ENCODE assay signal across 19 cellular contexts in the genomic region with DNA sequence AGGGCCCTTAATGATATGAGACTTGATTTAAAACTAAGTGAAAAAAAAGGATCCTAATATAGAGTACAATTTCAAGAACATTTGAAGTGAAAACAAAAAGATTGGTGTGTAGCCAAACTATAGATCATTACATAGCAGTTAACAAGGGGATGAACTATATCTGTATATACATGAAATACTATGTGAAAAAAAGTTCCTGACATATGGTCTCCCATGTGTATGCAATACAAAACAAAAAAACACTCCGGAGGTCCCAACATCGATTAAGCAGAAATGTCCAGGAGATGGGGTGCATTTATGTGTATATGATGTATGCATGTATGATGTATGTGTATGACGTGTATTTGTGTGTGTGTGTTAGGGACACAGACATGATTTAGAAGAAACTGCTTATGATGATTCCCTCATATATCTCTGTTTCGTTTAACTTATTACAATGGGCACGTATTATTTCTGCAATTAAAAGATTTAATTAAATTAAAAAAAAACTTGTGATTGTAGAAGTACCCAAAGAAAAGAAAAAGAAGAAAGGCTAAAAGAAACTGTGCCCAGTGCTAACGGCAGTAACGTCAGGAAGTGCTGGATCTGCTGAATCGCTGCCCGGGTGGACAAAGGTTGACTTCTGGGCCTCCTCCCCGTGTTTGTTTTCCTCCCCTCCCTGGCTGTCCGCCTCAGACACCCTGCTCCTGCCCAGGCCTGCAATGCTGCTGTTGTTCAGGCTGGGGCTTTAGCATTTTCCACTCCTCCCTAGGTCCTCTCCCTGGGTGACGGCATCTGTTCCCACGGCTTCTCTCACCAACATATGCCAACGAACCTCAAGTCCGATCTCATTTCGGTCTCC. TPM values are rescaled to one million over a fixed set of nuclear protein-coding genes. Genes with fewer than 3 reads are reported as not detected.
DNase-seq lines count a peak whose midpoint lies in the region; ATAC-seq, FAIRE-seq and TF ChIP-seq lines count a peak whose summit lies in the region.
"Had no signal": no experiment of that assay in that cellular context is flagged by ENCODE, and none has a peak within 500 bp of the region (broad histone marks: within the 10 kb centered on the region; RNA-seq: fewer than 3 reads in every experiment).

No MANE protein-coding gene starts in this region.

- TF ChIP-seq RAD21 in GM12878 (IDR thresholded peaks at IDR 0.05; ENCODE audit: insufficient read depth, low read depth, low read length) (no peak), HepG2 (CRISPR knock-in tag; IDR thresholded peaks at IDR 0.05) (0 out of 2 replicates have a peak, but pooled peaks have one; percentile 9)

- no peaks in the 10 kb centered on the region for H3K36me3 ChIP-seq in GM12878 (ENCODE audit: control insufficient read depth in 2 of 2, insufficient read depth in 2 of 2, low read length in 1 of 2)
- no peaks in the 10 kb centered on the region for H3K36me3 ChIP-seq in HepG2 (replicated peaks in 1 of 2; ENCODE audit: control insufficient read depth in 1 of 2, insufficient read depth in 2 of 2, low read length in 2 of 2)
- no peaks in the 10 kb centered on the region for H3K36me3 ChIP-seq in trophoblast cell (ENCODE audit: control insufficient read depth in 1 of 2, insufficient read depth in 2 of 2, low read length in 2 of 2)
- H3K36me3 ChIP-seq: esophagus squamous epithelium, suprapubic skin had no signal

- H4K91ac ChIP-seq in trophoblast cell (ENCODE audit: low read depth, low read length): no peak overlapping the region

- TF ChIP-seq EP300 in GM12878 (IDR thresholded peaks at IDR 0.05; ENCODE audit: borderline replicate concordance in 1 of 2, control insufficient read depth in 1 of 2, low read depth in 2 of 2, low read length in 2 of 2) (no peak), HepG2 (IDR thresholded peaks at IDR 0.05; ENCODE audit: low read depth in 2 of 2, low read length in 2 of 2) (peak in 1 of 2 experiments; percentile 72; a peak in 1 of 4 replicates), HepG2 (CRISPR knock-in tag; IDR thresholded peaks at IDR 0.05; ENCODE audit: borderline replicate concordance) (no peak)

- SMC1A ChIA-PET in GM12878 (lab: Charles Lee; ENCODE audit: uncharacterized antibody, unreplicated experiment): interaction anchor here (1.1 kb wide), 1 partner anchor 22 kb away, joined by 3 read pairs; no protein-coding TSS in a partner anchor

- H3K79me2 ChIP-seq in GM12878 (ENCODE audit: control insufficient read depth, insufficient read depth, low read length): no peaks in the 10 kb centered on the region
- no peaks in the 10 kb centered on the region for H3K79me2 ChIP-seq in HepG2 (ENCODE audit: insufficient read depth, low read length)
- H3K79me2 ChIP-seq in trophoblast cell (ENCODE audit: control insufficient read depth, insufficient read depth, low read length, poor library complexity): no peaks in the 10 kb centered on the region

- H3K4ac ChIP-seq in trophoblast cell (ENCODE audit: low read depth, low read length): no peak overlapping the region

- H3K4me2 ChIP-seq in GM12878 (ENCODE audit: control insufficient read depth, insufficient read depth): no peak overlapping the region
- H3K4me2 ChIP-seq in HepG2 (ENCODE audit: low read depth, low read length): peak overlapping the region; percentile 75
- H3K4me2 ChIP-seq in trophoblast cell (ENCODE audit: low read length): no peak overlapping the region
- H3K4me2 ChIP-seq: KMS-11 had no signal

- FAIRE-seq in GM12878 (lab: Jason Lieb, UNC): no peak
- FAIRE-seq in HepG2 (lab: Jason Lieb, UNC): peak; percentile 99

- H3K36me3 Mint-ChIP-seq in T-helper 17 cell (ENCODE audit: low read depth): no peaks in the 10 kb centered on the region
- H3K36me3 Mint-ChIP-seq: CD4-positive, alpha-beta memory T cell had no signal

- 50% methylated on average over 16 of the region's 16 CpGs for WGBS in GM12878 (ENCODE audit: insufficient coverage, insufficient replicate concordance, low lambda C conversion rate, missing lambda C conversion rate)
- 9% methylated on average over 16 of the region's 16 CpGs for WGBS in HepG2 (ENCODE audit: low lambda C conversion rate)
- WGBS in trophoblast cell (ENCODE audit: extremely low coverage, insufficient coverage, insufficient read length): 100% methylated on average over 1 of the region's 16 CpGs

- no peaks in the 10 kb centered on the region for H3K4me1 ChIP-seq in GM12878 (ENCODE audit: control insufficient read depth, insufficient read depth, low read length)
- peaks cover 83% of the 10 kb centered on the region for H3K4me1 ChIP-seq in HepG2 (ENCODE audit: insufficient read depth, low read length)
- peaks cover 18 to 26% of the 10 kb centered on the region in 2 experiments for H3K4me1 ChIP-seq in trophoblast cell (ENCODE audit: control insufficient read depth in 1 of 2, insufficient read depth in 2 of 2, low read length in 2 of 2)

- no peak overlapping the region for H2BK5ac ChIP-seq in trophoblast cell (ENCODE audit: low read depth, low read length, poor library complexity)

- in situ Hi-C loops in GM12878 (cut with MboI) (no loop called here), HepG2 (cut with HindIII; ENCODE audit: extremely low pct_ligation_motif_present, low pct_unique_long_range_greater_than_20kb) (no loop called here), ACHN (cut with HindIII; ENCODE audit: low pct_ligation_motif_present, low pct_unique_long_range_greater_than_20kb, low sequenced_read_pairs) (no loop called here)

- no peak overlapping the region for H2BK12ac ChIP-seq in trophoblast cell (ENCODE audit: low read length)

- H2AK5ac ChIP-seq in trophoblast cell (ENCODE audit: low read length): no peak overlapping the region

- RAD21 ChIA-PET in GM12878 (lab: Charles Lee; ENCODE audit: unreplicated experiment): no interaction called here

- H3K23ac ChIP-seq in trophoblast cell (ENCODE audit: low read length): peak overlapping the region; percentile 15

- H2BK120ac ChIP-seq in trophoblast cell (ENCODE audit: insufficient read depth, low read length, poor library complexity): no peak overlapping the region

- H4K20me1 ChIP-seq in GM12878 (ENCODE audit: control insufficient read depth, insufficient read depth) (no peaks in the 10 kb centered on the region), HepG2 (ENCODE audit: insufficient read depth, low read length) (no peaks in the 10 kb centered on the region)

- H3K27ac Mint-ChIP-seq in T-helper 17 cell: no peak overlapping the region
- H3K27ac Mint-ChIP-seq: activated CD8-positive, alpha-beta T cell treated with anti-CD3 and anti-CD28 coated beads for 36 hours; activated naive CD4-positive, alpha-beta T cell treated with anti-CD3 and anti-CD28 coated beads for 36 hours; CD4-positive, alpha-beta memory T cell had no signal

- no peak for ATAC-seq in GM12878
- peak; percentile 96 for ATAC-seq in HepG2
- ATAC-seq in GM21367 (IDR thresholded peaks at IDR 0.05; ENCODE audit: unreplicated experiment): no peak
- ATAC-seq in T-helper 17 cell: no peak
- ATAC-seq: activated CD8-positive, alpha-beta T cell treated with anti-CD3 and anti-CD28 coated beads for 36 hours had no signal

- intact Hi-C loops in GM12878 (cut with micrococcal nuclease; ENCODE audit: unreplicated experiment): no loop called here
- intact Hi-C loops in HepG2 (cut with micrococcal nuclease; ENCODE audit: unreplicated experiment): no loop called here

- H3K9ac ChIP-seq in GM12878 (ENCODE audit: control insufficient read depth, insufficient read depth, low read length) (no peak overlapping the region), HepG2 (ENCODE audit: insufficient read depth, low read depth, low read length) (peak overlapping the region; percentile 38), trophoblast cell (ENCODE audit: low read length) (no peak overlapping the region)
- H3K9ac ChIP-seq: KMS-11 had no signal

- no peaks in the 10 kb centered on the region for H3K9me3 ChIP-seq in GM12878 (replicated peaks; ENCODE audit: control insufficient read depth, insufficient read depth, low read length)
- H3K9me3 ChIP-seq in HepG2 (ENCODE audit: low read length): no peaks in the 10 kb centered on the region
- no peaks in the 10 kb centered on the region for H3K9me3 ChIP-seq in trophoblast cell (ENCODE audit: insufficient read depth, low read depth, low read length)
- no peaks in the 10 kb centered on the region for H3K9me3 ChIP-seq in T-helper 17 cell (ENCODE audit: control insufficient read depth, low read length, poor library complexity, severe bottlenecking)
- H3K9me3 ChIP-seq: esophagus squamous epithelium, suprapubic skin had no signal

- no peak overlapping the region for H3K4me3 ChIP-seq in GM12878
- peak overlapping the region in 1 of 3 experiments; percentile 54; a peak in 2 of 6 replicates for H3K4me3 ChIP-seq in HepG2 (replicated peaks in 1 of 3; ENCODE audit: insufficient read depth in 1 of 3, low read depth in 2 of 3, low read length in 3 of 3)
- no peak overlapping the region for H3K4me3 ChIP-seq in trophoblast cell (ENCODE audit: low read depth, low read length)
- H3K4me3 ChIP-seq: esophagus squamous epithelium, suprapubic skin had no signal

- peaks cover 3% of the 10 kb centered on the region in 2 experiments; a peak in 3 of 4 replicates for H3K27me3 ChIP-seq in GM12878 (replicated peaks in 1 of 2; ENCODE audit: control insufficient read depth in 2 of 2, insufficient read depth in 2 of 2, low read length in 1 of 2)
- no peaks in the 10 kb centered on the region for H3K27me3 ChIP-seq in HepG2 (ENCODE audit: control insufficient read depth in 1 of 2, insufficient read depth in 2 of 2, low read length in 2 of 2)
- no peaks in the 10 kb centered on the region for H3K27me3 ChIP-seq in trophoblast cell (ENCODE audit: insufficient read depth, low read length)

- TF ChIP-seq CTCF in GM12878 (IDR thresholded peaks at IDR 0.05 in 2 of 3, conservative IDR thresholded peaks at IDR 0.05 in 1 of 3; ENCODE audit: control insufficient read depth in 2 of 3, extremely low read depth in 1 of 3, insufficient read depth in 1 of 3, low read depth in 3 of 3, low read length in 3 of 3) (no peak), HepG2 (CRISPR knock-in tag; IDR thresholded peaks at IDR 0.05) (no peak)

- H3K27ac ChIP-seq in GM12878 (ENCODE audit: control insufficient read depth, insufficient read depth): no peak overlapping the region
- H3K27ac ChIP-seq in HepG2 (ENCODE audit: extremely low read length, insufficient read depth, low read length): peak overlapping the region; percentile 52
- H3K27ac ChIP-seq in trophoblast cell (ENCODE audit: low read depth, low read length): no peak overlapping the region
- H3K27ac ChIP-seq: esophagus squamous epithelium, KMS-11, suprapubic skin had no signal

- H3K79me1 ChIP-seq in trophoblast cell (ENCODE audit: low read length): peaks cover 8% of the 10 kb centered on the region

- DNase-seq in HT-29 (ENCODE audit: low spot score) (peak; percentile 64), GM12878 (ENCODE audit: low read depth, low spot score) (no peak), HepG2 (ENCODE audit: low spot score) (peak; percentile 90), trophoblast cell (no peak), ACHN (no peak), T-helper 17 cell (no peak)
- DNase-seq: activated CD8-positive, alpha-beta T cell treated with anti-CD3 and anti-CD28 coated beads for 36 hours; activated naive CD4-positive, alpha-beta T cell treated with anti-CD3 and anti-CD28 coated beads for 36 hours; CD4-positive, alpha-beta memory T cell; central memory CD4-positive, alpha-beta T cell; DMS53; esophagus squamous epithelium; GF-D8; GOT3; NCI-H2029 had no signal

- POLR2A ChIA-PET in GM12878 (lab: Charles Lee) (no interaction called here), HepG2 (lab: Yijun Ruan, JAX) (no interaction called here)

- H2AFZ ChIP-seq in GM12878 (ENCODE audit: control insufficient read depth, low read depth, low read length) (no peak overlapping the region), HepG2 (ENCODE audit: low read length) (peak overlapping the region; percentile 59), trophoblast cell (ENCODE audit: insufficient read depth, low read length, poor library complexity) (no peak overlapping the region)

- H3K18ac ChIP-seq in trophoblast cell (ENCODE audit: low read length): no peak overlapping the region

- BruUV-seq in GM12878 (replicated peaks; lab: Mats Ljungman, UMichigan) (no TSS peak), HepG2 (replicated peaks; lab: Mats Ljungman, UMichigan) (no TSS peak)

- CTCF ChIA-PET in GM12878 (lab: Yijun Ruan, JAX): no interaction called here
- CTCF ChIA-PET in HepG2 (lab: Yijun Ruan, JAX; ENCODE audit: low intra/inter-chr PET ratio, low total read pairs): no interaction called here

- H3K14ac ChIP-seq in trophoblast cell (ENCODE audit: low read length): no peak overlapping the region

- H3K4me3 Mint-ChIP-seq in T-helper 17 cell: no peak overlapping the region
- H3K4me3 Mint-ChIP-seq: activated CD8-positive, alpha-beta T cell treated with anti-CD3 and anti-CD28 coated beads for 36 hours; activated naive CD4-positive, alpha-beta T cell treated with anti-CD3 and anti-CD28 coated beads for 36 hours; CD4-positive, alpha-beta memory T cell had no signal

- TF ChIP-seq POLR2A in GM12878 (IDR thresholded peaks at IDR 0.05; ENCODE audit: low read depth, low read length) (no peak), HepG2 (IDR thresholded peaks at IDR 0.05; ENCODE audit: insufficient read depth in 1 of 2, low read depth in 2 of 2, low read length in 2 of 2) (peak; percentile 16 to 60; a peak in 2 of 4 replicates)

- no peak overlapping the region for H4K8ac ChIP-seq in trophoblast cell (ENCODE audit: low read depth, low read length)

- no peak overlapping the region for H4K12ac ChIP-seq in trophoblast cell (ENCODE audit: low read depth, low read length)

- H3K27me3 Mint-ChIP-seq in T-helper 17 cell: peaks cover 32% of the 10 kb centered on the region
- H3K27me3 Mint-ChIP-seq: activated CD8-positive, alpha-beta T cell treated with anti-CD3 and anti-CD28 coated beads for 36 hours had no signal

- no peaks in the 10 kb centered on the region for H3K4me1 Mint-ChIP-seq in T-helper 17 cell
- H3K4me1 Mint-ChIP-seq: CD4-positive, alpha-beta memory T cell had no signal

RNA-seq across cellular contexts. Expression of a gene that starts 36.9 kb away (rescaled TPM):
- not detected in 2 replicates for total RNA-seq in HT-29 (2014; rRNA removed; shearing (Covaris generic))
- total RNA-seq in GM12878 (2013; cell fraction: nucleolus; rRNA removed): not detected in 2 replicates
- total RNA-seq in GM12878 (2014; rRNA removed) (not detected in 2 replicates), GM12878 (2014; rRNA removed; fragmentation: Illumina TruSeq; extraction: Trizol) (not detected in 2 replicates), GM12878 (2021) (not detected in 2 replicates), HepG2 (2016; rRNA removed; fragmentation: Illumina TruSeq; extraction: Trizol) (0.86 and 1.1 TPM in 2 replicates), T-helper 17 cell (not detected)
- not detected for polyA plus RNA-seq in GM12878 (2011; ENCODE audit: low read depth)
- polyA plus RNA-seq in GM12878 (2011; rRNA removed) (not detected in 2 replicates), GM12878 (2014; fragmentation: Illumina TruSeq; extraction: Trizol) (0.01 TPM in 1 of 2 replicates, not detected in the other), GM12878 (2014; fragmentation: Nextera tagmentation; extraction: Ambion mirVana) (not detected), GM12878 (2014; rRNA removed) (not detected in 2 replicates), GM12878 (2016; fragmentation: Nextera tagmentation; extraction: Ambion mirVana) (not detected), HepG2 (2011; rRNA removed) (0.11 and 0.17 TPM in 2 replicates)
- 0.03 TPM in 1 of 2 replicates, not detected in the other for polyA plus RNA-seq in GM12878 (2011; cell fraction: cytosol; rRNA removed)
- polyA plus RNA-seq in GM12878 (2011; cell fraction: nucleus; rRNA removed): 0.06 TPM in 1 of 2 replicates, not detected in the other
- polyA plus RNA-seq in GM12878 (2012): 0.07 TPM in 1 of 2 replicates, not detected in the other
- 0.15 TPM in 1 of 2 replicates, not detected in the other for polyA minus RNA-seq in GM12878 (2011; rRNA and poly(A)+ RNA removed)
- not detected in 2 replicates for polyA minus RNA-seq in GM12878 (2011; cell fraction: cytosol; rRNA and poly(A)+ RNA removed)
- not detected in 2 replicates for polyA minus RNA-seq in GM12878 (2011; cell fraction: nucleus; rRNA and poly(A)+ RNA removed)
- 0.10 and 0.35 TPM in 2 replicates for total RNA-seq in HepG2 (2016; cell fraction: cytosol; rRNA removed; fragmentation: Illumina TruSeq; extraction: Trizol; ENCODE audit: low read depth)
- total RNA-seq in HepG2 (2016; cell fraction: insoluble cytoplasmic fraction; rRNA removed; fragmentation: Illumina TruSeq; extraction: Trizol): 0.92 and 1.3 TPM in 2 replicates
- total RNA-seq in HepG2 (2016; cell fraction: membrane; rRNA removed; fragmentation: Illumina TruSeq; extraction: Trizol): 1.1 and 1.5 TPM in 2 replicates
- total RNA-seq in HepG2 (2016; cell fraction: nucleus; rRNA removed; fragmentation: Illumina TruSeq; extraction: Trizol): 1.1 and 1.3 TPM in 2 replicates
- polyA plus RNA-seq in HepG2 (2011; cell fraction: cytosol; rRNA removed): 0.05 and 0.09 TPM in 2 replicates
- polyA plus RNA-seq in HepG2 (2011; cell fraction: nucleus; rRNA removed): 0.29 and 0.48 TPM in 2 replicates
- polyA plus RNA-seq in HepG2 (2012): 0.15 and 0.40 TPM in 2 replicates
- 0.14 and 0.16 TPM in 2 replicates for polyA plus RNA-seq in HepG2 (2016; cell fraction: cytosol; fragmentation: Illumina TruSeq; extraction: Trizol; ENCODE audit: low read depth)
- polyA plus RNA-seq in HepG2 (2016; cell fraction: insoluble cytoplasmic fraction; fragmentation: Illumina TruSeq; extraction: Trizol; ENCODE audit: low read depth): 1.2 and 1.7 TPM in 2 replicates
- 0.49 and 0.62 TPM in 2 replicates for polyA plus RNA-seq in HepG2 (2016; cell fraction: membrane; fragmentation: Illumina TruSeq; extraction: Trizol; ENCODE audit: low read depth)
- 1.8 and 2.4 TPM in 2 replicates for polyA plus RNA-seq in HepG2 (2016; cell fraction: nucleus; fragmentation: Illumina TruSeq; extraction: Trizol; ENCODE audit: insufficient read depth, low read depth)
- not detected in 2 replicates for polyA minus RNA-seq in HepG2 (2011; rRNA and poly(A)+ RNA removed; ENCODE audit: low replicate concordance)
- polyA minus RNA-seq in HepG2 (2011; cell fraction: cytosol; rRNA and poly(A)+ RNA removed): not detected in 2 replicates
- polyA minus RNA-seq in HepG2 (2011; cell fraction: nucleus; rRNA and poly(A)+ RNA removed): not detected in 2 replicates
- 0.93 and 0.97 TPM in 2 replicates for polyA plus RNA-seq in trophoblast cell (2013)
- total RNA-seq: activated CD8-positive, alpha-beta T cell treated with anti-CD3 and anti-CD28 coated beads for 36 hours; activated naive CD4-positive, alpha-beta T cell treated with anti-CD3 and anti-CD28 coated beads for 36 hours; CD4-positive, alpha-beta memory T cell; esophagus squamous epithelium; RPMI7951 had no signal
- polyA plus RNA-seq: CD4-positive, alpha-beta memory T cell had no signal

Comparison
In these comparisons a context has a peak if more than half of its experiments do, and no peak if none do; other contexts are left out.
1. DNase-seq: peak in HT-29 (single experiment) and HepG2 (single experiment); none in GM12878 (single experiment), trophoblast cell (0 of 2), ACHN (single experiment) and T-helper 17 cell (0 of 3).